Comparison of ENCODE assay signal across 11 cellular contexts in the genomic region with DNA sequence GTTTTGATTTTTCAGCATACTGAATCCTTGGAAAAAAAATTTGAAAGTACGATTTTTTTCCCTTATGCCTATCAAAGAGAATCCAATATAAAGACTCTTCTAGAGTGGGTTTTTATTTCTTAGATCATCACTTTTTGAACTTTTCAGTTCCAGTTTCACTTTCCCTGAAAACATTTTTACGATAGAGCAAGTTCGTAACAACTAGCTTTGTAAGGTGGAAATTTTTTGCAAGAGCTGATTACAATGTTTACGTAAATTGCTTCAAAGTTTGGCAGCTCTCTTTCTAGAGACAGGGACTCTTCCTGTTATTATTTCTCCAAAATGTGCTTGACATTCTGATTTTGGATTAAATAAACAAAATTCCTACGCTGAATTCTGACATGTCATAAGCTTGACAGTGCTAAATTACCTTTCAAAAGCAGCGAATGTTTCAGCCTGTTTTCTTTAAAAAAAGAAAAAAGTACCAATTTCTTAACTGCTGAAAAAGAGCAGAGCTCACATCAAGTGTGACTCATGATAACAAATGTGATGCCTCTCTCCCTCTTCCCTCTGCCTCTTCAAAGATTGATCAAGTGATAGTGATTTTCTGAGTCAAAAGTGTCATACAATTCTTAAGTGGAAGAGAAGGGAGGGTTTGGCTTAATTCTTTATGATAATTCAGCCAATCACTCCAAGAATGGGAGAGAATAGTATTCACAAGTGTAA.
DNase-seq lines count a peak whose midpoint lies in the region; ATAC-seq and TF ChIP-seq lines count a peak whose summit lies in the region.
"Had no signal": no experiment of that assay in that cellular context is flagged by ENCODE, and none has a peak within 500 bp of the region (broad histone marks: within the 10 kb centered on the region; RNA-seq: fewer than 3 reads in every experiment).

No MANE protein-coding gene starts in this region.

- H3K4me3 ChIP-seq in left ventricle myocardium inferior (peak overlapping the region; percentile 43), adipocyte (ENCODE audit: low read length) (peak overlapping the region; percentile 80), mesodermal cell (ENCODE audit: extremely low read depth, insufficient read depth, low read length, poor library complexity, severe bottlenecking) (no peak overlapping the region), urinary bladder (ENCODE audit: low read depth, low read length) (peak overlapping the region; percentile 14)

- H3K4me1 ChIP-seq in left ventricle myocardium inferior = no peaks in the 10 kb centered on the region
- peaks cover 3% of the 10 kb centered on the region for H3K4me1 ChIP-seq in adipocyte (ENCODE audit: control insufficient read depth, insufficient read depth, low read length)
- H3K4me1 ChIP-seq in mesodermal cell (ENCODE audit: control insufficient read depth, insufficient read depth, low read length, poor library complexity, severe bottlenecking) = peaks cover 10% of the 10 kb centered on the region
- H3K4me1 ChIP-seq in urinary bladder (ENCODE audit: insufficient read depth) = no peaks in the 10 kb centered on the region

- H3K27ac ChIP-seq in left ventricle myocardium inferior (replicated peaks) (no peak overlapping the region), mesodermal cell (ENCODE audit: low read depth, low read length, severe bottlenecking) (peak overlapping the region; percentile 55), urinary bladder (ENCODE audit: low read depth) (no peak overlapping the region)

- H3K9ac ChIP-seq in adipocyte (ENCODE audit: low read length) = peak overlapping the region; percentile 74

- DNase-seq in left ventricle myocardium inferior (no peak), left ventricle myocardium superior (no peak), adipocyte (ENCODE audit: low read depth) (peak; percentile 19), NCI-H524 treated with DMSO at 0.1 percent for 48 hours (lab: John Stamatoyannopoulos, UW) (no peak), DMS153 treated with DMSO at 0.1 percent for 48 hours (lab: John Stamatoyannopoulos, UW; ENCODE audit: unreplicated experiment) (no peak), SW480 (ENCODE audit: low spot score) (no peak)
- DNase-seq: central memory CD4-positive, alpha-beta T cell; kidney glomerular epithelial cell; NCI-H2171 had no signal

- WGBS in mesodermal cell (ENCODE audit: insufficient coverage in 2 of 2), 2 experiments = 80% methylated on average over 5 of the region's 6 CpGs; no CpG with 5 or more reads in 1 of the 2 experiments
- 10% methylated on average over 6 of the region's 6 CpGs for WGBS in urinary bladder

- no peak for ATAC-seq in left ventricle myocardium superior

- no peaks in the 10 kb centered on the region for H3K9me3 ChIP-seq in left ventricle myocardium inferior (replicated peaks)
- H3K9me3 ChIP-seq in adipocyte (ENCODE audit: control insufficient read depth, low read length) = no peaks in the 10 kb centered on the region
- H3K9me3 ChIP-seq in mesodermal cell (ENCODE audit: control insufficient read depth, low read length) = no peaks in the 10 kb centered on the region

- no peak for TF ChIP-seq CTCF in left ventricle myocardium inferior (IDR thresholded peaks at IDR 0.05; ENCODE audit: borderline replicate concordance)

- intact Hi-C loops in left ventricle myocardium inferior (cut with micrococcal nuclease) (no loop called here), left ventricle myocardium superior (cut with micrococcal nuclease) (no loop called here)

- H3K27me3 ChIP-seq in left ventricle myocardium inferior (ENCODE audit: low read depth) = no peaks in the 10 kb centered on the region
- H3K27me3 ChIP-seq in adipocyte (replicated peaks; ENCODE audit: control insufficient read depth, insufficient read depth, low read length) = no peaks in the 10 kb centered on the region

- H3K36me3 ChIP-seq in left ventricle myocardium inferior (no peaks in the 10 kb centered on the region), adipocyte (ENCODE audit: control insufficient read depth, insufficient read depth, low read length, severe bottlenecking) (no peaks in the 10 kb centered on the region), mesodermal cell (ENCODE audit: control insufficient read depth, insufficient read depth, low read length) (no peaks in the 10 kb centered on the region), urinary bladder (ENCODE audit: insufficient read depth) (no peaks in the 10 kb centered on the region)
